In the genomic region with DNA sequence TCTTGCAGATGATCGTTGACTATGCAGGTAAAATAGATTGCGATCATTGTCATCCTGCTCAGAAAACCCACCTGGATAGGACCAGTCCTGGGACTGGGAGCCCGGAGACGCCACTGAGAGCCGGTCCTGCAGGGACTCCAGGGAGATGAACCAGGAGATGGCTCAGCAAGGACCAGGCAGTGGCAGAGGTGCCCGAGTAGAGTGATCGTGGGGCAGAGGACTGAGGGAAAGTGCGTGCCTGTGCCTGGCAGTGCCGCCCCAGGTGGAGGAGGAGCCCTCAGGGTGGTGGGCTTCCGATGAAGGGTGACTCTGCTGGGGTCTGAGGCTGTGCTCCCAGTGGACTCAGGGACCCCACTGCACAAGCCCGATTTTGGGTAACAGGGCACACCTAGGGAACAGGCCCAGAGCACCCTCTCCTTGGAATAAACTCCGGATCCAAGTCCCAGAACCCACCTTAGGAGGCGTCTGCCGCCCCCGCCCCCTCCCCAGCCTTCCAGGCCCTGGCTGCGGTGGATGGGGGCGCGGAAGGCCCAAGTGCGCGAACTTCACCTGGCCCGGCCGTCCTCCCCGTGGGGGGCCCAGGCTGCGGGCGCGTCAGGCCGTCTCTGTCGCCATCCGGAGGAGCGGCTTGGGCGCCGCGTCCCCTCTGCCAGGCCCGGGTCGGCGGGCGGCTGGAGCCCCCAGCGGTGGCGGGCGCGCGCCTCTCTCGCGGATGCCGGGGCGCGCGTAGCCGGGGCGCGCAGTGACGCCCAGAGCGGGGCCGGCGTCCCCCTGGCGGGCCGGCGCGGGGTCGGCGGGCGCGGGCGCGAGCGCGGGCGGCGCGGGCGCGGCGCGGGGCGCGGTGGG, we compare ENCODE assay signal across 1 cellular context.
TF ChIP-seq lines count a peak whose summit lies in the region.

No MANE protein-coding gene starts in this region.

TF ChIP-seq in SK-N-SH, 30 proteins besides CTCF, POLR2A, EP300 and RAD21 (continued from another document):
- TF ChIP-seq, protein P1, sequence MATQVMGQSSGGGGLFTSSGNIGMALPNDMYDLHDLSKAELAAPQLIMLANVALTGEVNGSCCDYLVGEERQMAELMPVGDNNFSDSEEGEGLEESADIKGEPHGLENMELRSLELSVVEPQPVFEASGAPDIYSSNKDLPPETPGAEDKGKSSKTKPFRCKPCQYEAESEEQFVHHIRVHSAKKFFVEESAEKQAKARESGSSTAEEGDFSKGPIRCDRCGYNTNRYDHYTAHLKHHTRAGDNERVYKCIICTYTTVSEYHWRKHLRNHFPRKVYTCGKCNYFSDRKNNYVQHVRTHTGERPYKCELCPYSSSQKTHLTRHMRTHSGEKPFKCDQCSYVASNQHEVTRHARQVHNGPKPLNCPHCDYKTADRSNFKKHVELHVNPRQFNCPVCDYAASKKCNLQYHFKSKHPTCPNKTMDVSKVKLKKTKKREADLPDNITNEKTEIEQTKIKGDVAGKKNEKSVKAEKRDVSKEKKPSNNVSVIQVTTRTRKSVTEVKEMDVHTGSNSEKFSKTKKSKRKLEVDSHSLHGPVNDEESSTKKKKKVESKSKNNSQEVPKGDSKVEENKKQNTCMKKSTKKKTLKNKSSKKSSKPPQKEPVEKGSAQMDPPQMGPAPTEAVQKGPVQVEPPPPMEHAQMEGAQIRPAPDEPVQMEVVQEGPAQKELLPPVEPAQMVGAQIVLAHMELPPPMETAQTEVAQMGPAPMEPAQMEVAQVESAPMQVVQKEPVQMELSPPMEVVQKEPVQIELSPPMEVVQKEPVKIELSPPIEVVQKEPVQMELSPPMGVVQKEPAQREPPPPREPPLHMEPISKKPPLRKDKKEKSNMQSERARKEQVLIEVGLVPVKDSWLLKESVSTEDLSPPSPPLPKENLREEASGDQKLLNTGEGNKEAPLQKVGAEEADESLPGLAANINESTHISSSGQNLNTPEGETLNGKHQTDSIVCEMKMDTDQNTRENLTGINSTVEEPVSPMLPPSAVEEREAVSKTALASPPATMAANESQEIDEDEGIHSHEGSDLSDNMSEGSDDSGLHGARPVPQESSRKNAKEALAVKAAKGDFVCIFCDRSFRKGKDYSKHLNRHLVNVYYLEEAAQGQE (IDR thresholded peaks at IDR 0.05; ENCODE audit: low read depth, low read length) = no peak
- TF ChIP-seq EZH2phosphoT487 (IDR thresholded peaks at IDR 0.05; ENCODE audit: borderline replicate concordance, low read depth) = no peak
- no peak for TF ChIP-seq FOXM1 (IDR thresholded peaks at IDR 0.05; ENCODE audit: low read depth)
- TF ChIP-seq RFX5 (IDR thresholded peaks at IDR 0.05; ENCODE audit: low read length) = no peak
